In the genomic region with DNA sequence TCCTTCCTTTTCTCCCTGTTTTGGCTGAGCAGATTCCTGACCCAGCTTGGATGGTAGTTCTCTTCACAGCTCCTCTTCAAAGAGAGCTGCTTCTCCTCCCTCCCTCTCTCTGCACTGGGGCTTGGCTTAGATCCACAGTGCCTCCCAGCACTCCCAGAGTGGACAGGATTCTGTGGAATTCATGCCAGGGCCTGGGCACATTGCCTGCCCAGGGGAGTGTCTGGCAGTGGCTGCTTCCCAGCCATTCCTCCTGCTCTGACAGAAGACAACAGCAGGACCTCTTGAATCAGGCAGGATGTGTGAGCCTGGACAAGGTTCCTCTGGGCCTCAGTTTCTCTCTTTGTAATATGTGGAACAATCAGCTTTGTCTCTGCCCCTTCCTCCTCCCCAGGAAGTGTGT, we compare ENCODE assay signal across 11 cellular contexts. TPM values are rescaled to one million over a fixed set of nuclear protein-coding genes. Genes with fewer than 3 reads are reported as not detected.
DNase-seq lines count a peak whose midpoint lies in the region; ATAC-seq, FAIRE-seq and TF ChIP-seq lines count a peak whose summit lies in the region.
"Had no signal": no experiment of that assay in that cellular context is flagged by ENCODE, and none has a peak within 500 bp of the region (broad histone marks: within the 10 kb centered on the region; RNA-seq: fewer than 3 reads in every experiment).

No MANE protein-coding gene starts in this region.

- TF ChIP-seq CTCF in HFFc6 (IDR thresholded peaks at IDR 0.05) = no peak

- H3K27me3 ChIP-seq in small intestine (ENCODE audit: control insufficient read depth in 2 of 2, insufficient read depth in 2 of 2, low read length in 2 of 2) = peaks cover 0 to 2% of the 10 kb centered on the region in 2 donors
- H3K27me3 ChIP-seq: foreskin keratinocyte had no signal

- no peak overlapping the region for H3K4me3 Mint-ChIP-seq in HFFc6

- H3K4me1 ChIP-seq in small intestine (ENCODE audit: control insufficient read depth in 2 of 2, insufficient read depth in 1 of 2, low read depth in 1 of 2, low read length in 1 of 2) = no peaks in the 10 kb centered on the region
- H3K4me1 ChIP-seq: foreskin keratinocyte had no signal

- no peaks in the 10 kb centered on the region for H3K36me3 Mint-ChIP-seq in HFFc6 (ENCODE audit: low read depth)

- H3K27ac Mint-ChIP-seq in HFFc6 = no peak overlapping the region

- no peak overlapping the region for H3K4me3 ChIP-seq in small intestine (ENCODE audit: low read depth in 1 of 2, low read length in 2 of 2)
- H3K4me3 ChIP-seq: GM12878 had no signal

- H3K27me3 Mint-ChIP-seq in HFFc6 (ENCODE audit: insufficient read depth) = peaks cover 29% of the 10 kb centered on the region

- intact Hi-C loops in left cardiac atrium (cut with DNase I) = no loop called here

- H3K4me1 Mint-ChIP-seq in HFFc6 (ENCODE audit: low read depth) = peaks cover 23% of the 10 kb centered on the region

- peak; percentile 68 for DNase-seq in HFFc6
- DNase-seq in amniotic stem cell (lab: John Stamatoyannopoulos, UW) = peak; percentile 11
- DNase-seq in left cardiac atrium = peak; percentile 80
- DNase-seq in small intestine = peak; percentile 42
- DNase-seq in NCI-H82 (lab: John Stamatoyannopoulos, UW) = no peak
- no peak for DNase-seq in stimulated activated CD4-positive, alpha-beta T cell treated with anti-CD3 and anti-CD28 coated beads, Interleukin-4, amount 100 ng/mL, for 24 hours

- H3K36me3 ChIP-seq in small intestine (ENCODE audit: control insufficient read depth in 2 of 2, insufficient read depth in 2 of 2, low read length in 2 of 2) = no peaks in the 10 kb centered on the region

- no peak overlapping the region for H3K27ac ChIP-seq in small intestine (ENCODE audit: low read depth in 1 of 2, low read length in 1 of 2)
- H3K27ac ChIP-seq: foreskin keratinocyte had no signal

- no peaks in the 10 kb centered on the region for H3K9me3 ChIP-seq in small intestine (ENCODE audit: control insufficient read depth, low read depth)

- FAIRE-seq in small intestine (lab: Jason Lieb, UNC) = no peak
- FAIRE-seq: GM12878 had no signal

- H3K9me3 Mint-ChIP-seq in HFFc6 = no peaks in the 10 kb centered on the region

- peak; percentile 79 for ATAC-seq in left cardiac atrium
- ATAC-seq in HG03378 (IDR thresholded peaks at IDR 0.05; ENCODE audit: unreplicated experiment) = no peak
- ATAC-seq in HG03025 (IDR thresholded peaks at IDR 0.05; ENCODE audit: low FRiP score, unreplicated experiment) = no peak
- ATAC-seq: foreskin keratinocyte, GM12878 had no signal

RNA-seq across cellular contexts. Expression of a gene that starts 4.5 kb away (rescaled TPM):
- not detected for total RNA-seq in HFFc6 (2021; fragmentation: NEBNext Ultra II Directional; extraction: Animal tissue kit (Norgen Biotek cat#: 25700))
- total RNA-seq in left cardiac atrium = 10 to 100 TPM in 1 of 2 donors, 1 to 10 TPM in 1; 5.0 to 10.3 TPM
- polyA plus RNA-seq in small intestine = 10 to 100 TPM; 18.6 to 30.5 (median 29.3) TPM
- total RNA-seq: GM12878 had no signal
- polyA plus RNA-seq: GM12878 had no signal

RNA-seq across cellular contexts. Expression of a gene that starts 9.3 kb away (rescaled TPM):
- 100 to 1,000 TPM; 132 to 170 (median 146) TPM for total RNA-seq in HFFc6 (2021; fragmentation: NEBNext Ultra II Directional; extraction: Animal tissue kit (Norgen Biotek cat#: 25700))
- total RNA-seq in left cardiac atrium = 100 to 1,000 TPM in 1 of 2 donors, 10 to 100 TPM in 1; 97.3 to 119 TPM
- 100 to 1,000 TPM in 2 of 3 donors, 10 to 100 TPM in 1; 70.3 to 138 (median 108) TPM for polyA plus RNA-seq in small intestine

RNA-seq across cellular contexts. Expression of a gene that starts 39.3 kb away (rescaled TPM):
- total RNA-seq in HFFc6 (2021; fragmentation: NEBNext Ultra II Directional; extraction: Animal tissue kit (Norgen Biotek cat#: 25700)) = not detected
- not detected for total RNA-seq in left cardiac atrium
- polyA plus RNA-seq in small intestine = under 1 TPM in 1 of 3 donors, not detected in 2; 0.15 TPM
- total RNA-seq: foreskin keratinocyte, GM12878, NCI-H460 had no signal
- polyA plus RNA-seq: foreskin keratinocyte had no signal

RNA-seq across cellular contexts. Expression of a gene that starts 46.9 kb away (rescaled TPM):
- not detected for total RNA-seq in HFFc6 (2021; fragmentation: NEBNext Ultra II Directional; extraction: Animal tissue kit (Norgen Biotek cat#: 25700))
- total RNA-seq in left cardiac atrium = 1 to 10 TPM in 1 of 2 donors, under 1 TPM in 1; 0.47 to 1.1 TPM
- under 1 TPM in 1 of 3 donors, not detected in 2; 0.03 TPM for polyA plus RNA-seq in small intestine
- total RNA-seq: foreskin keratinocyte, GM12878, NCI-H460 had no signal
- polyA plus RNA-seq: foreskin keratinocyte had no signal

Comparison
In these comparisons a context has a peak if more than half of its experiments do, and no peak if none do; other contexts are left out.
1. DNase-seq: peak in HFFc6 (single experiment), amniotic stem cell (single experiment), left cardiac atrium (single experiment) and small intestine (single experiment); none in NCI-H82 (single experiment) and stimulated activated CD4-positive, alpha-beta T cell treated with anti-CD3 and anti-CD28 coated beads, Interleukin-4, amount 100 ng/mL, for 24 hours (single experiment).
2. ATAC-seq: peak in left cardiac atrium (2 of 2); none in HG03378 (single experiment) and HG03025 (single experiment).
3. RNA of a gene that starts 4.5 kb away (total RNA-seq): 5.0 to 10.3 TPM in left cardiac atrium; not detected in HFFc6; every median in the first group is over 4 times any median in the second.